24 cellular contexts compared by ENCODE assay signal in the genomic region with DNA sequence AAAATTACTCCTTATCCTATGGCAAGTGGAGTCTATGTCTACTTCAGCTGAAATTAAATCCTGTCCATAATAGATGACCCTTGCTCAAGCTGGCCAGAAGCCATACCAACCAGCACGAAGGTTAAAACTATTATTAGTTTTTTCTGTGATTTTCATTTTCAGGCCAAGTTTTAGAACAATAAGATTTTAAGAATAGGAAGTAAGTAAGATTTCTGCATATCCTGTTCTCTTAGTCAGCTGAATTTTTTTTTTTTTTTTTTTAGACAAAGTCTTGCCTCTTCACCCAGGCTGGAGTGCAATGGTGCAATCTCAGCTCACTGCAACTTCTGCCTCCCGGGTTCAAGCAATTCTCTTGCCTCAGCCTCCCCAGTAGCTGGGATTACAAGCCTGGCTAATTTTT. TPM values are rescaled to one million over a fixed set of nuclear protein-coding genes. Genes with fewer than 3 reads are reported as not detected.
A peak's percentile ranks its signal among the peaks of the same experiment; 100 is the strongest.
DNase-seq lines count a peak whose midpoint lies in the region; ATAC-seq and TF ChIP-seq lines count a peak whose summit lies in the region.
"Had no signal": no experiment of that assay in that cellular context is flagged by ENCODE, and none has a peak within 500 bp of the region (broad histone marks: within the 10 kb centered on the region; RNA-seq: fewer than 3 reads in every experiment).

No MANE protein-coding gene starts in this region.

- H3K79me2 ChIP-seq in mammary epithelial cell (ENCODE audit: insufficient read depth, low read length): no peaks in the 10 kb centered on the region

- H3K27ac ChIP-seq in mammary epithelial cell (ENCODE audit: insufficient read depth, low read depth, low read length): no peak overlapping the region
- H3K27ac ChIP-seq in left lung: peak overlapping the region; percentile 28 to 77
- peak overlapping the region; percentile 25 to 70 (median 49) for H3K27ac ChIP-seq in upper lobe of left lung
- H3K27ac ChIP-seq: cardiac muscle cell, epithelial cell of prostate had no signal

- no peaks in the 10 kb centered on the region for H3K36me3 ChIP-seq in mammary epithelial cell (ENCODE audit: insufficient read depth, low read length)
- H3K36me3 ChIP-seq in left lung: no peaks in the 10 kb centered on the region
- no peaks in the 10 kb centered on the region for H3K36me3 ChIP-seq in upper lobe of left lung
- H3K36me3 ChIP-seq: BE2C, cardiac muscle cell had no signal

- H3K9me3 Mint-ChIP-seq in MCF 10A (ENCODE audit: unreplicated experiment): no peaks in the 10 kb centered on the region
- H3K9me3 Mint-ChIP-seq: T-helper 1 cell treated with Interleukin-12 subunit alpha and Interleukin-12 subunit beta and Interleukin-4 antibody, amounts not matched to agents 30 μg/mL and 1 μg/mL, for 36 hours had no signal

- dilution Hi-C loops in mammary epithelial cell (cut with HindIII; ENCODE audit: low sequenced_read_pairs): no loop called here

- H4K20me1 ChIP-seq in mammary epithelial cell (ENCODE audit: insufficient read depth, low read length): no peaks in the 10 kb centered on the region

- TF ChIP-seq EP300 in upper lobe of left lung (IDR thresholded peaks at IDR 0.05): no peak

- 65% methylated on average over 2 of the region's 2 CpGs for WGBS in mammary epithelial cell (ENCODE audit: low coverage, missing lambda C conversion rate)
- 18 to 38% methylated on average over 2 of the region's 2 CpGs for WGBS in upper lobe of left lung, 2 donors

- H3K9ac ChIP-seq in mammary epithelial cell (ENCODE audit: insufficient read depth, low read length): no peak overlapping the region

- H2AFZ ChIP-seq in mammary epithelial cell (ENCODE audit: low read depth, low read length): no peak overlapping the region

- in situ Hi-C loops in mammary epithelial cell (cut with MboI; ENCODE audit: low sequenced_read_pairs in 2 of 2): no loop called here

- peak; percentile 13 for DNase-seq in MCF 10A (ENCODE audit: unreplicated experiment)
- no peak for DNase-seq in mammary epithelial cell
- peak; percentile 6 for DNase-seq in fibroblast of gingiva (ENCODE audit: low read depth)
- DNase-seq in left lung: peak in 1 of 2 donors; percentile 40
- DNase-seq in upper lobe of left lung: peak in 1 of 2 donors; percentile 30
- no peak for DNase-seq in NCI-H2196 (lab: John Stamatoyannopoulos, UW; ENCODE audit: unreplicated experiment)
- DNase-seq: activated CD4-positive, alpha-beta T cell treated with anti-CD3 and anti-CD28 coated beads, Interleukin-2, amount 50 U/mL, for 1 hour; activated effector memory CD4-positive, alpha-beta T cell treated with anti-CD3 and anti-CD28 coated beads, Interleukin-2, amount 50 U/mL, for 16 hours; BE2C; Caco-2; dorsolateral prefrontal cortex; EL; NCI-H1694 treated with DMSO at 0.1 percent for 48 hours; NCI-H748 treated with DMSO at 0.1 percent for 48 hours; OCI-M1; SIG-M5; stimulated activated CD8-positive, alpha-beta memory T cell treated with anti-CD3 and anti-CD28 coated beads, Interleukin-4, amount 100 ng/mL, for 48 hours had no signal

- ATAC-seq in left lung: peak; percentile 59
- peak in 1 of 2 donors; percentile 67 for ATAC-seq in upper lobe of left lung (ENCODE audit: low FRiP score in 2 of 2)
- ATAC-seq in GM19452 (IDR thresholded peaks at IDR 0.05; ENCODE audit: unreplicated experiment): no peak
- ATAC-seq in GM21447 (IDR thresholded peaks at IDR 0.05; ENCODE audit: unreplicated experiment): no peak

- intact Hi-C loops in MCF 10A (cut with micrococcal nuclease): no loop called here
- intact Hi-C loops in mammary epithelial cell (cut with micrococcal nuclease): no loop called here
- intact Hi-C loops in left lung (cut with DNase I): no loop called here

- H3K4me2 ChIP-seq in mammary epithelial cell (ENCODE audit: insufficient read depth, low read depth, low read length): no peak overlapping the region

- no peaks in the 10 kb centered on the region for H3K4me1 Mint-ChIP-seq in MCF 10A (ENCODE audit: insufficient read depth, unreplicated experiment)

- no peaks in the 10 kb centered on the region for H3K9me3 ChIP-seq in mammary epithelial cell (replicated peaks; ENCODE audit: insufficient read depth, low read length)
- H3K9me3 ChIP-seq in left lung: no peaks in the 10 kb centered on the region
- no peaks in the 10 kb centered on the region for H3K9me3 ChIP-seq in upper lobe of left lung
- H3K9me3 ChIP-seq: BE2C, Caco-2 had no signal

- POLR2A ChIA-PET in MCF 10A (lab: Yijun Ruan, JAX): interaction anchor here (1.1 kb wide), 1 partner anchor 20 kb away, joined by 5 read pairs; no protein-coding TSS in a partner anchor

- BruUV-seq in MCF 10A (replicated peaks; lab: Mats Ljungman, UMichigan): no TSS peak
- BruUV-seq in mammary epithelial cell (replicated peaks; lab: Mats Ljungman, UMichigan): no TSS peak

- no peak overlapping the region for H3K4me3 Mint-ChIP-seq in MCF 10A (ENCODE audit: unreplicated experiment)
- H3K4me3 Mint-ChIP-seq: T-helper 1 cell treated with Interleukin-12 subunit alpha and Interleukin-12 subunit beta and Interleukin-4 antibody, amounts not matched to agents 30 μg/mL and 1 μg/mL, for 36 hours had no signal

- no peak overlapping the region for H3K27ac Mint-ChIP-seq in MCF 10A (ENCODE audit: low read depth, unreplicated experiment)
- H3K27ac Mint-ChIP-seq: T-helper 1 cell treated with Interleukin-12 subunit alpha and Interleukin-12 subunit beta and Interleukin-4 antibody, amounts not matched to agents 30 μg/mL and 1 μg/mL, for 36 hours had no signal

- CTCF ChIA-PET in MCF 10A (lab: Yijun Ruan, JAX) (no interaction called here), mammary epithelial cell (lab: Charles Lee; ENCODE audit: low non-redundant PET) (no interaction called here)

- H3K4me3 ChIP-seq in mammary epithelial cell (replicated peaks in 1 of 3; ENCODE audit: insufficient read depth in 1 of 3, low read depth in 2 of 3, low read length in 3 of 3) (no peak overlapping the region), left lung (no peak overlapping the region), upper lobe of left lung (no peak overlapping the region)
- H3K4me3 ChIP-seq: cardiac muscle cell, dorsolateral prefrontal cortex had no signal

- H3K36me3 Mint-ChIP-seq in MCF 10A (ENCODE audit: insufficient read depth, unreplicated experiment): no peaks in the 10 kb centered on the region

- no peak for TF ChIP-seq POLR2A in upper lobe of left lung (IDR thresholded peaks at IDR 0.05)

- TF ChIP-seq CTCF in MCF 10A (IDR thresholded peaks at IDR 0.05; ENCODE audit: unreplicated experiment) (no peak), mammary epithelial cell (conservative IDR thresholded peaks at IDR 0.05 in 1 of 2, IDR thresholded peaks at IDR 0.05 in 1 of 2; ENCODE audit: extremely low read depth in 1 of 2, insufficient read depth in 1 of 2, low read depth in 1 of 2, low read length in 2 of 2) (no peak), left lung (IDR thresholded peaks at IDR 0.05) (no peak), upper lobe of left lung (IDR thresholded peaks at IDR 0.05) (no peak)

- H3K27me3 Mint-ChIP-seq in MCF 10A (ENCODE audit: insufficient read depth, unreplicated experiment): no peaks in the 10 kb centered on the region

- peaks cover 3% of the 10 kb centered on the region for H3K27me3 ChIP-seq in mammary epithelial cell (ENCODE audit: insufficient read depth, low read length)
- H3K27me3 ChIP-seq in left lung: peaks cover 6 to 46% of the 10 kb centered on the region in 2 donors
- no peaks in the 10 kb centered on the region for H3K27me3 ChIP-seq in upper lobe of left lung
- H3K27me3 ChIP-seq: BE2C, dorsolateral prefrontal cortex had no signal

- no peaks in the 10 kb centered on the region for H3K4me1 ChIP-seq in mammary epithelial cell (ENCODE audit: insufficient read depth, low read length)
- peaks cover 0 to 37% of the 10 kb centered on the region in 2 donors for H3K4me1 ChIP-seq in left lung
- peaks cover 0 to 17% (median 0%) of the 10 kb centered on the region in 4 donors for H3K4me1 ChIP-seq in upper lobe of left lung
- H3K4me1 ChIP-seq: BE2C, Caco-2 had no signal

RNA-seq across cellular contexts. Expression of gene RBP7, which starts 6.1 kb away (rescaled TPM):
- total RNA-seq in MCF 10A (2022): not detected in 2 replicates
- total RNA-seq in mammary epithelial cell: under 1 TPM in 1 of 2 donors, not detected in 1; 0.50 TPM
- 0.48 TPM for polyA plus RNA-seq in mammary epithelial cell
- polyA minus RNA-seq in mammary epithelial cell: not detected
- 1 to 10 TPM; 2.0 to 4.6 TPM for total RNA-seq in left lung
- total RNA-seq in upper lobe of left lung: 10 to 100 TPM in 1 of 6 donors, 1 to 10 TPM in 4, not detected in 1; 1.7 to 15.9 (median 4.3) TPM
- total RNA-seq: A172, frontal cortex had no signal

RNA-seq across cellular contexts. Expression of gene UBE4B, which starts 41.8 kb away (rescaled TPM):
- total RNA-seq in MCF 10A (2022) (31.2 and 43.1 TPM in 2 replicates), mammary epithelial cell (10 to 100 TPM; 34.7 to 47.2 TPM), left lung (10 to 100 TPM; 38.0 to 44.0 TPM), upper lobe of left lung (10 to 100 TPM; 24.5 to 83.8 (median 42.8) TPM)
- polyA plus RNA-seq in mammary epithelial cell: 17.4 TPM
- 114 TPM for polyA minus RNA-seq in mammary epithelial cell

RNA-seq across cellular contexts. Expression of gene NMNAT1, which starts 47.7 kb away (rescaled TPM):
- total RNA-seq in MCF 10A (2022): 10.4 and 14.0 TPM in 2 replicates
- 10 to 100 TPM in 1 of 2 donors, 1 to 10 TPM in 1; 9.7 to 11.1 TPM for total RNA-seq in mammary epithelial cell
- 9.4 TPM for polyA plus RNA-seq in mammary epithelial cell
- polyA minus RNA-seq in mammary epithelial cell: 9.1 TPM
- total RNA-seq in left lung: 10 to 100 TPM; 11.4 to 11.7 TPM
- 10 to 100 TPM in 3 of 6 donors, 1 to 10 TPM in 3; 4.6 to 13.6 (median 8.5) TPM for total RNA-seq in upper lobe of left lung

RNA-seq across cellular contexts. Expression of gene LZIC, which starts 47.8 kb away (rescaled TPM):
- total RNA-seq in MCF 10A (2022): 37.2 and 42.6 TPM in 2 replicates
- 10 to 100 TPM; 19.8 to 30.6 TPM for total RNA-seq in mammary epithelial cell
- 14.5 TPM for polyA plus RNA-seq in mammary epithelial cell
- 11.8 TPM for polyA minus RNA-seq in mammary epithelial cell
- 10 to 100 TPM; 26.6 to 32.0 TPM for total RNA-seq in left lung
- 10 to 100 TPM in 5 of 6 donors, 1 to 10 TPM in 1; 9.4 to 28.7 (median 19.4) TPM for total RNA-seq in upper lobe of left lung

Comparison
In these comparisons a context has a peak if more than half of its experiments do, and no peak if none do; other contexts are left out.
1. DNase-seq: peak in MCF 10A (single experiment) and fibroblast of gingiva (single experiment); none in mammary epithelial cell (single experiment) and NCI-H2196 (single experiment).